ENCODE assay signal across 2 cellular contexts in the genomic region with DNA sequence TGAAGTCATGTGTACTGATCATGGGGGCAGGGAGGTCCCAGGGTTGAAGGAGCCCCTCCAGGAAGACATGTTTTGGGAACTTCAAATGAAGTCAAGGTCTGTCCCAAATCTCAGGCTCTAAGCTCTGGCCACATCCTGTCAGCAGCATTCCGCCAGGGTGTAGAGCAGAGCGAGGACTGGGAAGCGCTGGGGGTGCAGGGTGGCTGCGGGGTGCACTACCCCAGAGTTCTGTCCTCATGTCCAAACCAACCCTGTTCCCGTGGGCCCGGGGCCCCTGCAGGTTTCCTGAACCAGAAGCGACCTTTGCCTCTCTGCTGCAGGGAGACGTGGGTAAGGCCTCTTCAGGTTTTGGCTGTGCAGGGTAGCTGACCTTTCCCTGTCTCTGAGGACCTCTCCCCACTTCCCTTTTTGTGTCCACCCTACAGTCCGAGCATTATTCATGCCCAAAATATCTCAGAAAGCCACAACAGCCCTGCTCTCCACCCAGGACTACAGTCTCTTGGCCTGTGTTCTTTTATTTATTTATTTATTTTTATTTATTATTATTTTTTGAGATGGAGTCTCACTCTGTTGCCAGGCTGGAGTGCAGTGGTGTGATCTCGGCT.
TF ChIP-seq lines count a peak whose summit lies in the region.

No MANE protein-coding gene starts in this region.

TF ChIP-seq in GM12891, 5 proteins besides CTCF, POLR2A, EP300 and RAD21:
- TF ChIP-seq TAF1 (IDR thresholded peaks at IDR 0.05; ENCODE audit: low read depth, low read length) = no peak
- TF ChIP-seq SPI1 (IDR thresholded peaks at IDR 0.05; ENCODE audit: low read depth, low read length) = peak; percentile 64
- TF ChIP-seq POU2F2 (IDR thresholded peaks at IDR 0.05; ENCODE audit: low read depth, low read length) = no peak
- no peak for TF ChIP-seq POLR2AphosphoS5 (IDR thresholded peaks at IDR 0.05; ENCODE audit: low read depth, low read length)
- no peak for TF ChIP-seq PAX5 (IDR thresholded peaks at IDR 0.05; ENCODE audit: insufficient read depth, low read length, severe bottlenecking)
TF ChIP-seq in GM12891: peak in this region for 1.

TF ChIP-seq in K562, 482 proteins besides CTCF, POLR2A, EP300 and RAD21:
- TF ChIP-seq ZNF445 (CRISPR knock-in tag; IDR thresholded peaks at IDR 0.05; ENCODE audit: low read depth) = no peak
- TF ChIP-seq SPI1 (IDR thresholded peaks at IDR 0.05; ENCODE audit: borderline replicate concordance, low read depth, low read length) = peak; percentile 88
- 0 out of 2 replicates have a peak, but pooled peaks have one; percentile 23 for TF ChIP-seq FOSL1 (tag; conservative IDR thresholded peaks at IDR 0.05)
- TF ChIP-seq BMI1 (IDR thresholded peaks at IDR 0.05; ENCODE audit: low read length) = no peak
- TF ChIP-seq MAZ (CRISPR knock-in tag; conservative IDR thresholded peaks at IDR 0.05 in 1 of 2, IDR thresholded peaks at IDR 0.05 in 1 of 2) = no peak
- TF ChIP-seq, protein P1, sequence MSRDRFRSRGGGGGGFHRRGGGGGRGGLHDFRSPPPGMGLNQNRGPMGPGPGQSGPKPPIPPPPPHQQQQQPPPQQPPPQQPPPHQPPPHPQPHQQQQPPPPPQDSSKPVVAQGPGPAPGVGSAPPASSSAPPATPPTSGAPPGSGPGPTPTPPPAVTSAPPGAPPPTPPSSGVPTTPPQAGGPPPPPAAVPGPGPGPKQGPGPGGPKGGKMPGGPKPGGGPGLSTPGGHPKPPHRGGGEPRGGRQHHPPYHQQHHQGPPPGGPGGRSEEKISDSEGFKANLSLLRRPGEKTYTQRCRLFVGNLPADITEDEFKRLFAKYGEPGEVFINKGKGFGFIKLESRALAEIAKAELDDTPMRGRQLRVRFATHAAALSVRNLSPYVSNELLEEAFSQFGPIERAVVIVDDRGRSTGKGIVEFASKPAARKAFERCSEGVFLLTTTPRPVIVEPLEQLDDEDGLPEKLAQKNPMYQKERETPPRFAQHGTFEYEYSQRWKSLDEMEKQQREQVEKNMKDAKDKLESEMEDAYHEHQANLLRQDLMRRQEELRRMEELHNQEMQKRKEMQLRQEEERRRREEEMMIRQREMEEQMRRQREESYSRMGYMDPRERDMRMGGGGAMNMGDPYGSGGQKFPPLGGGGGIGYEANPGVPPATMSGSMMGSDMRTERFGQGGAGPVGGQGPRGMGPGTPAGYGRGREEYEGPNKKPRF (IDR thresholded peaks at IDR 0.05; ENCODE audit: low read depth, low read length) = no peak
- TF ChIP-seq, protein P2, sequence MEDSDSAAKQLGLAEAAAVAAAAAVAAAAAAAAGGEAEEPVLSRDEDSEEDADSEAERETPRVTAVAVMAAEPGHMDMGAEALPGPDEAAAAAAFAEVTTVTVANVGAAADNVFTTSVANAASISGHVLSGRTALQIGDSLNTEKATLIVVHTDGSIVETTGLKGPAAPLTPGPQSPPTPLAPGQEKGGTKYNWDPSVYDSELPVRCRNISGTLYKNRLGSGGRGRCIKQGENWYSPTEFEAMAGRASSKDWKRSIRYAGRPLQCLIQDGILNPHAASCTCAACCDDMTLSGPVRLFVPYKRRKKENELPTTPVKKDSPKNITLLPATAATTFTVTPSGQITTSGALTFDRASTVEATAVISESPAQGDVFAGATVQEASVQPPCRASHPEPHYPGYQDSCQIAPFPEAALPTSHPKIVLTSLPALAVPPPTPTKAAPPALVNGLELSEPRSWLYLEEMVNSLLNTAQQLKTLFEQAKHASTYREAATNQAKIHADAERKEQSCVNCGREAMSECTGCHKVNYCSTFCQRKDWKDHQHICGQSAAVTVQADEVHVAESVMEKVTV (CRISPR knock-in tag; IDR thresholded peaks at IDR 0.05) = no peak
- TF ChIP-seq KAT2B (IDR thresholded peaks at IDR 0.05; ENCODE audit: low read depth, low read length) = no peak
TF ChIP-seq in K562: peak in this region for 2.
